Comparison of ENCODE assay signal across 9 cellular contexts in the genomic region with DNA sequence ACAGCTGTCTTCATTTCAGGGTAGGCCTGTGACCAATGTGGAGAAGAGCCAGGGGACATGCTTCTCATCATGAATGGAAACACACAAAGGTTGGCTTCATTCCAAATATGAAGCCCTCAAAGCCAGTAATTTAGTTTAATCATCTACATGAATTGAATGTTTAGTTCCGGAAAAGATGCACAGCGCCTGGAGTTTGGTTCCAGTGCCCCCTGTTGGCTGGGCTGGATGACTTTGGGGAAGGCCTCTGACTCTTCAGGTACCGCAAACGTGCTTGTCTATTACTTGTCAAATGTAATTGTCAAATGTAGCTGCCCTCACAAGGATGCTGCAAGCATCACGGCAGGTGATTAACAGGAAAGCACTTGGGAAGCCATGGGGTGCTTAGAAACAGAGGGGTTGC.
DNase-seq lines count a peak whose midpoint lies in the region; ATAC-seq and TF ChIP-seq lines count a peak whose summit lies in the region.
"Had no signal": no experiment of that assay in that cellular context is flagged by ENCODE, and none has a peak within 500 bp of the region (broad histone marks: within the 10 kb centered on the region; RNA-seq: fewer than 3 reads in every experiment).

No MANE protein-coding gene starts in this region.

- POLR2A ChIA-PET in activated naive CD8-positive, alpha-beta T cell treated with anti-CD3 and anti-CD28 coated beads, Interleukin-2, amount 10 ng/mL, durations not matched to agents 7 days and 5 days (lab: Charles Lee) = no interaction called here

- TF ChIP-seq POLR2A in stomach (IDR thresholded peaks at IDR 0.05) = no peak
- no peak for TF ChIP-seq POLR2A in adrenal gland (IDR thresholded peaks at IDR 0.05)

- H3K4me1 ChIP-seq in left ventricle myocardium inferior (no peaks in the 10 kb centered on the region), stomach (no peaks in the 10 kb centered on the region), adrenal gland (replicated peaks in 1 of 2) (no peaks in the 10 kb centered on the region), tibial artery (no peaks in the 10 kb centered on the region)
- H3K4me1 ChIP-seq: BLaER1 had no signal

- H3K36me3 ChIP-seq in left ventricle myocardium inferior = no peaks in the 10 kb centered on the region
- no peaks in the 10 kb centered on the region for H3K36me3 ChIP-seq in stomach
- no peaks in the 10 kb centered on the region for H3K36me3 ChIP-seq in adrenal gland (replicated peaks in 1 of 2)
- H3K36me3 ChIP-seq in tibial artery = no peaks in the 10 kb centered on the region
- H3K36me3 ChIP-seq: BLaER1 had no signal

- no peak overlapping the region for H3K4me3 Mint-ChIP-seq in activated naive CD8-positive, alpha-beta T cell treated with anti-CD3 and anti-CD28 coated beads, Interleukin-2, amount 10 ng/mL, durations not matched to agents 7 days and 5 days

- no peak overlapping the region for H3K27ac ChIP-seq in left ventricle myocardium inferior (replicated peaks)
- H3K27ac ChIP-seq in stomach = no peak overlapping the region
- H3K27ac ChIP-seq in adrenal gland = no peak overlapping the region
- no peak overlapping the region for H3K27ac ChIP-seq in tibial artery
- H3K27ac ChIP-seq: BLaER1 had no signal

- H3K4me3 ChIP-seq in left ventricle myocardium inferior = no peak overlapping the region
- H3K4me3 ChIP-seq in stomach = no peak overlapping the region
- no peak overlapping the region for H3K4me3 ChIP-seq in adrenal gland
- no peak overlapping the region for H3K4me3 ChIP-seq in tibial artery
- H3K4me3 ChIP-seq: BLaER1 had no signal

- H3K9me3 Mint-ChIP-seq in activated naive CD8-positive, alpha-beta T cell treated with anti-CD3 and anti-CD28 coated beads, Interleukin-2, amount 10 ng/mL, durations not matched to agents 7 days and 5 days = no peaks in the 10 kb centered on the region

- peaks cover 48% of the 10 kb centered on the region for H3K27me3 ChIP-seq in left ventricle myocardium inferior (ENCODE audit: low read depth)
- peaks cover 0 to 14% (median 0%) of the 10 kb centered on the region in 3 donors for H3K27me3 ChIP-seq in stomach
- H3K27me3 ChIP-seq in adrenal gland = no peaks in the 10 kb centered on the region
- H3K27me3 ChIP-seq in tibial artery = no peaks in the 10 kb centered on the region
- H3K27me3 ChIP-seq: BLaER1 had no signal

- no peak overlapping the region for H3K27ac Mint-ChIP-seq in activated naive CD8-positive, alpha-beta T cell treated with anti-CD3 and anti-CD28 coated beads, Interleukin-2, amount 10 ng/mL, durations not matched to agents 7 days and 5 days

- intact Hi-C loops in left ventricle myocardium inferior (cut with micrococcal nuclease) = no loop called here
- intact Hi-C loops in Right ventricle myocardium inferior (cut with DNase I) = loop anchor here (5.0 kb wide), 1 partner anchor 130 kb away; the partner anchor contains the start of gene ADRA2A
- intact Hi-C loops in stomach (cut with DNase I; ENCODE audit: low total_unique reads) = loop anchor here (10.0 kb wide), 1 partner anchor 133 kb away; the partner anchor contains the start of gene ADRA2A
- intact Hi-C loops in adrenal gland (cut with DNase I) = no loop called here
- intact Hi-C loops in tibial artery (cut with DNase I; ENCODE audit: low total_unique reads) = no loop called here

- 24 to 61% (median 42%) methylated on average over 5 of the region's 5 CpGs for WGBS in stomach, 5 donors
- WGBS in adrenal gland, 4 donors = 61 to 80% (median 66%) methylated on average over 2 to 5 of the region's 5 CpGs

- H3K4me1 Mint-ChIP-seq in activated naive CD8-positive, alpha-beta T cell treated with anti-CD3 and anti-CD28 coated beads, Interleukin-2, amount 10 ng/mL, durations not matched to agents 7 days and 5 days = no peaks in the 10 kb centered on the region

- TF ChIP-seq CTCF in left ventricle myocardium inferior (IDR thresholded peaks at IDR 0.05; ENCODE audit: borderline replicate concordance) = peak; percentile 54
- TF ChIP-seq CTCF in stomach (IDR thresholded peaks at IDR 0.05) = peak in 4 of 7 experiments; percentile 10 to 51 (median 44)
- TF ChIP-seq CTCF in adrenal gland (IDR thresholded peaks at IDR 0.05) = peak in 1 of 6 experiments; percentile 17
- TF ChIP-seq CTCF in tibial artery (IDR thresholded peaks at IDR 0.05) = no peak

- ATAC-seq in Right ventricle myocardium inferior (no peak), HG02610 (IDR thresholded peaks at IDR 0.05; ENCODE audit: unreplicated experiment) (no peak)
- peak; percentile 33 for ATAC-seq in activated naive CD8-positive, alpha-beta T cell treated with anti-CD3 and anti-CD28 coated beads, Interleukin-2, amount 10 ng/mL, durations not matched to agents 7 days and 5 days (ENCODE audit: low read depth)

- no peak for DNase-seq in left ventricle myocardium inferior
- DNase-seq in Right ventricle myocardium inferior (ENCODE audit: missing footprints) = no peak
- DNase-seq in NCI-H345 (lab: John Stamatoyannopoulos, UW) = peak; percentile 54
- peak; percentile 41 for DNase-seq in activated naive CD8-positive, alpha-beta T cell treated with anti-CD3 and anti-CD28 coated beads, Interleukin-2, amount 10 ng/mL, durations not matched to agents 7 days and 5 days
- DNase-seq in stomach = peak; percentile 50
- DNase-seq in adrenal gland = no peak
- no peak for DNase-seq in tibial artery

- H3K27me3 Mint-ChIP-seq in activated naive CD8-positive, alpha-beta T cell treated with anti-CD3 and anti-CD28 coated beads, Interleukin-2, amount 10 ng/mL, durations not matched to agents 7 days and 5 days = no peaks in the 10 kb centered on the region

- no peaks in the 10 kb centered on the region for H3K36me3 Mint-ChIP-seq in activated naive CD8-positive, alpha-beta T cell treated with anti-CD3 and anti-CD28 coated beads, Interleukin-2, amount 10 ng/mL, durations not matched to agents 7 days and 5 days

- H3K9me3 ChIP-seq in left ventricle myocardium inferior (replicated peaks) = no peaks in the 10 kb centered on the region
- H3K9me3 ChIP-seq in stomach = no peaks in the 10 kb centered on the region
- no peaks in the 10 kb centered on the region for H3K9me3 ChIP-seq in adrenal gland (replicated peaks in 1 of 3)
- no peaks in the 10 kb centered on the region for H3K9me3 ChIP-seq in tibial artery
- H3K9me3 ChIP-seq: BLaER1 had no signal

- no peak for TF ChIP-seq EP300 in stomach (IDR thresholded peaks at IDR 0.05)

Comparison
In these comparisons a context has a peak if more than half of its experiments do, and no peak if none do; other contexts are left out.
1. intact Hi-C loops: an anchor here in Right ventricle myocardium inferior (5.0 kb wide) and stomach (10.0 kb wide); none called in left ventricle myocardium inferior, adrenal gland and tibial artery.
2. DNase-seq: peak in NCI-H345 (single experiment), activated naive CD8-positive, alpha-beta T cell treated with anti-CD3 and anti-CD28 coated beads, Interleukin-2, amount 10 ng/mL, durations not matched to agents 7 days and 5 days (single experiment) and stomach (single experiment); none in left ventricle myocardium inferior (single experiment), Right ventricle myocardium inferior (single experiment), adrenal gland (0 of 7) and tibial artery (0 of 2).
3. CTCF ChIP-seq: peak in left ventricle myocardium inferior (single experiment) and stomach (4 of 7); none in tibial artery (0 of 2).